15 cellular contexts compared by ENCODE assay signal in genomic region chr6:21730533-21730932, GRCh38.
DNase-seq lines count a peak whose midpoint lies in the region; ATAC-seq and TF ChIP-seq lines count a peak whose summit lies in the region.
"Had no signal": no experiment of that assay in that cellular context is flagged by ENCODE, and none has a peak within 500 bp of the region (broad histone marks: within the 10 kb centered on the region; RNA-seq: fewer than 3 reads in every experiment).

No MANE protein-coding gene starts in this region.

- H3K18ac ChIP-seq in neuronal stem cell (ENCODE audit: low read length) = no peak overlapping the region

- peak overlapping the region; percentile 66 for H2AK5ac ChIP-seq in neuronal stem cell (ENCODE audit: low read depth, low read length)

- intact Hi-C loops in Calu3 (cut with micrococcal nuclease; ENCODE audit: unreplicated experiment) (loop anchor here (2.0 to 10.0 kb wide), 8 partner anchors 50 to 1154 kb away; no protein-coding TSS in a partner anchor), PC-9 (cut with micrococcal nuclease; ENCODE audit: unreplicated experiment) (loop anchor here (2.0 to 10.0 kb wide), 7 partner anchors 52 to 1164 kb away; no protein-coding TSS in a partner anchor)

- H3K9me3 ChIP-seq in PC-9 (ENCODE audit: insufficient read depth, low read depth) (no peaks in the 10 kb centered on the region), neuronal stem cell (replicated peaks in 1 of 2; ENCODE audit: control insufficient read depth in 2 of 2, insufficient read depth in 1 of 2, low read depth in 1 of 2, low read length in 2 of 2) (peaks cover 0 to 2% of the 10 kb centered on the region in 2 donors), osteoblast (ENCODE audit: low read depth, low read length) (no peaks in the 10 kb centered on the region)

- no peak overlapping the region; the same call in 1 of the 2 replicates for H3K4me2 ChIP-seq in PC-9
- no peak overlapping the region for H3K4me2 ChIP-seq in neuronal stem cell (ENCODE audit: insufficient read depth, low read length, poor library complexity, severe bottlenecking)
- no peak overlapping the region for H3K4me2 ChIP-seq in osteoblast (ENCODE audit: insufficient read depth, low read length)
- H3K4me2 ChIP-seq: KMS-11 had no signal

- H3K4me3 Mint-ChIP-seq in Calu3 (ENCODE audit: low read depth, unreplicated experiment) (no peak overlapping the region), chondrocyte (ENCODE audit: unreplicated experiment) (no peak overlapping the region)
- H3K4me3 Mint-ChIP-seq: CD4-positive, alpha-beta T cell had no signal

- H4K20me1 ChIP-seq in PC-9 (ENCODE audit: insufficient read depth) (no peaks in the 10 kb centered on the region), osteoblast (ENCODE audit: insufficient read depth, low read length) (no peaks in the 10 kb centered on the region)

- H2BK15ac ChIP-seq in neuronal stem cell (ENCODE audit: low read length) = no peak overlapping the region

- no peak overlapping the region for H2AFZ ChIP-seq in PC-9
- H2AFZ ChIP-seq in neuronal stem cell (ENCODE audit: low read length) = no peak overlapping the region
- H2AFZ ChIP-seq in osteoblast (ENCODE audit: low read length) = no peak overlapping the region

- WGBS in neuronal stem cell (ENCODE audit: extremely low coverage in 2 of 2, insufficient read length in 2 of 2, insufficient replicate concordance in 1 of 2), 2 donors = no CpG with 5 or more reads among the region's 11 CpGs

- peaks cover 27% of the 10 kb centered on the region for H3F3A ChIP-seq in PC-9 (ENCODE audit: insufficient read depth, low read depth)

- no peak overlapping the region for H3K23ac ChIP-seq in neuronal stem cell (ENCODE audit: low read depth, low read length, poor library complexity)

- H3K9ac ChIP-seq in neuronal stem cell (ENCODE audit: low read depth, low read length, poor library complexity) = no peak overlapping the region
- H3K9ac ChIP-seq: KMS-11 had no signal

- H3K27me3 ChIP-seq in PC-9 (ENCODE audit: insufficient read depth, low read depth) = no peaks in the 10 kb centered on the region
- H3K27me3 ChIP-seq in neuronal stem cell (ENCODE audit: control insufficient read depth in 3 of 3, insufficient read depth in 3 of 3, low read depth in 1 of 3, low read length in 3 of 3) = no peaks in the 10 kb centered on the region
- H3K27me3 ChIP-seq in osteoblast (ENCODE audit: insufficient read depth, low read length) = no peaks in the 10 kb centered on the region

- H3K4ac ChIP-seq in neuronal stem cell (ENCODE audit: low read length) = no peak overlapping the region

- H2BK12ac ChIP-seq in neuronal stem cell (ENCODE audit: low read length) = no peak overlapping the region

- H3K4me1 Mint-ChIP-seq in Calu3 (ENCODE audit: low read depth, unreplicated experiment) (peaks cover 58% of the 10 kb centered on the region), chondrocyte (ENCODE audit: low read depth) (peaks cover 44% of the 10 kb centered on the region)

- H4K91ac ChIP-seq in neuronal stem cell (ENCODE audit: low read depth, low read length, poor library complexity) = no peak overlapping the region

- H3K14ac ChIP-seq in neuronal stem cell (ENCODE audit: low read length) = no peak overlapping the region

- no peak for ATAC-seq in GM19023 (IDR thresholded peaks at IDR 0.05; ENCODE audit: unreplicated experiment)

- H2BK120ac ChIP-seq in neuronal stem cell (ENCODE audit: low read depth, low read length) = peak overlapping the region; percentile 24

- H3K9me3 Mint-ChIP-seq in Calu3 (ENCODE audit: low read depth, unreplicated experiment) (no peaks in the 10 kb centered on the region), chondrocyte (ENCODE audit: low read depth) (no peaks in the 10 kb centered on the region)
- H3K9me3 Mint-ChIP-seq: CD4-positive, alpha-beta T cell had no signal

- H3K36me3 ChIP-seq in PC-9 (ENCODE audit: low read depth) = no peaks in the 10 kb centered on the region
- H3K36me3 ChIP-seq in neuronal stem cell (replicated peaks in 1 of 2; ENCODE audit: control insufficient read depth in 2 of 2, insufficient read depth in 2 of 2, low read length in 2 of 2) = peaks cover 0 to 12% of the 10 kb centered on the region in 2 donors
- no peaks in the 10 kb centered on the region for H3K36me3 ChIP-seq in osteoblast (ENCODE audit: insufficient read depth, low read length)

- no peak for DNase-seq in Calu3
- no peak for DNase-seq in PC-9
- no peak for DNase-seq in caudate nucleus (lab: John Stamatoyannopoulos, UW)
- DNase-seq in neuronal stem cell (ENCODE audit: low spot score) = no peak
- no peak for DNase-seq in chondrocyte (ENCODE audit: low spot score)
- no peak for DNase-seq in osteoblast (ENCODE audit: insufficient read length, low spot score, missing footprints)
- no peak for DNase-seq in NCI-H2171 (lab: John Stamatoyannopoulos, UW)
- DNase-seq: CD4-positive, alpha-beta T cell; NCI-H1417 treated with DMSO at 0.1 percent for 48 hours; NCI-H187 treated with DMSO at 0.1 percent for 48 hours; NCI-H226; NCI-H524; PC-3 had no signal

- POLR2A ChIA-PET in PC-9 (lab: Charles Lee; ENCODE audit: unreplicated experiment) = interaction anchor here (0.5 to 0.6 kb wide), 2 partner anchors 173 to 1517 kb away, joined by 3 to 5 read pairs; no protein-coding TSS in a partner anchor

- BruUV-seq in Calu3 (replicated peaks; lab: Mats Ljungman, UMichigan) = no TSS peak
- no TSS peak for BruUV-seq in PC-9 (replicated peaks; lab: Mats Ljungman, UMichigan)

- H3K27ac Mint-ChIP-seq in Calu3 (ENCODE audit: unreplicated experiment) (peak overlapping the region; percentile 22), chondrocyte (ENCODE audit: unreplicated experiment) (no peak overlapping the region)
- H3K27ac Mint-ChIP-seq: CD4-positive, alpha-beta T cell had no signal

- H3K27ac ChIP-seq in PC-9 = peak overlapping the region; percentile 63; the same call in 1 of the 2 replicates
- peak overlapping the region; percentile 36 for H3K27ac ChIP-seq in caudate nucleus (ENCODE audit: low read depth, low read length)
- no peak overlapping the region for H3K27ac ChIP-seq in neuronal stem cell (replicated peaks; ENCODE audit: low read length)
- H3K27ac ChIP-seq in osteoblast (ENCODE audit: low read depth, low read length) = no peak overlapping the region
- H3K27ac ChIP-seq: KMS-11 had no signal

- H2BK5ac ChIP-seq in neuronal stem cell (ENCODE audit: low read length) = no peak overlapping the region

- H3K36me3 Mint-ChIP-seq in Calu3 (ENCODE audit: insufficient read depth, unreplicated experiment) (peaks cover 5% of the 10 kb centered on the region), chondrocyte (ENCODE audit: low read depth) (no peaks in the 10 kb centered on the region)

- H3K4me3 ChIP-seq in PC-9 (no peak overlapping the region), neuronal stem cell (ENCODE audit: low read length in 2 of 2) (no peak overlapping the region), osteoblast (ENCODE audit: insufficient read depth, low read length) (no peak overlapping the region)

- no peaks in the 10 kb centered on the region; the same call in 1 of the 2 replicates for H3K9me2 ChIP-seq in PC-9 (ENCODE audit: insufficient read depth)

- H4K8ac ChIP-seq in neuronal stem cell (ENCODE audit: low read depth, low read length) = no peak overlapping the region

- H3K4me1 ChIP-seq in PC-9 (replicated peaks; ENCODE audit: insufficient read depth) = peaks cover 39% of the 10 kb centered on the region
- H3K4me1 ChIP-seq in neuronal stem cell (ENCODE audit: control insufficient read depth in 2 of 2, insufficient read depth in 1 of 2, low read depth in 1 of 2, low read length in 2 of 2) = peaks cover 15 to 19% of the 10 kb centered on the region in 2 donors
- H3K4me1 ChIP-seq in osteoblast (ENCODE audit: insufficient read depth, low read length) = peaks cover 3% of the 10 kb centered on the region

- no peaks in the 10 kb centered on the region for H3K79me1 ChIP-seq in neuronal stem cell (ENCODE audit: low read depth, low read length)

- H3K27me3 Mint-ChIP-seq in Calu3 (ENCODE audit: unreplicated experiment) (no peaks in the 10 kb centered on the region), chondrocyte (ENCODE audit: low read depth) (no peaks in the 10 kb centered on the region)
- H3K27me3 Mint-ChIP-seq: CD4-positive, alpha-beta T cell had no signal

- CTCF ChIA-PET in Calu3 (lab: Charles Lee) (interaction anchor here (0.6 to 1.1 kb wide), 3 partner anchors 34 to 137 kb away, joined by 5 to 6 read pairs (median 5); partner anchors contain the start of gene SOX4), PC-9 (lab: Charles Lee) (no interaction called here)

- TF ChIP-seq CTCF in Calu3 (IDR thresholded peaks at IDR 0.05; ENCODE audit: unreplicated experiment) (no peak), PC-9 (conservative IDR thresholded peaks at IDR 0.05) (no peak), chondrocyte (IDR thresholded peaks at IDR 0.05) (no peak), osteoblast (IDR thresholded peaks at IDR 0.05; ENCODE audit: extremely low read depth, low read depth, low read length) (no peak)

- H3K79me2 ChIP-seq in PC-9 (ENCODE audit: low read depth) = no peaks in the 10 kb centered on the region
- no peaks in the 10 kb centered on the region for H3K79me2 ChIP-seq in osteoblast (ENCODE audit: insufficient read depth, low read length)

Comparison
In these comparisons a context has a peak if more than half of its experiments do, and no peak if none do; other contexts are left out.
1. H3K27ac ChIP-seq: peak in PC-9 (single experiment) and caudate nucleus (single experiment); none in neuronal stem cell (single experiment) and osteoblast (single experiment).